10 cellular contexts compared by ENCODE assay signal in the genomic region with DNA sequence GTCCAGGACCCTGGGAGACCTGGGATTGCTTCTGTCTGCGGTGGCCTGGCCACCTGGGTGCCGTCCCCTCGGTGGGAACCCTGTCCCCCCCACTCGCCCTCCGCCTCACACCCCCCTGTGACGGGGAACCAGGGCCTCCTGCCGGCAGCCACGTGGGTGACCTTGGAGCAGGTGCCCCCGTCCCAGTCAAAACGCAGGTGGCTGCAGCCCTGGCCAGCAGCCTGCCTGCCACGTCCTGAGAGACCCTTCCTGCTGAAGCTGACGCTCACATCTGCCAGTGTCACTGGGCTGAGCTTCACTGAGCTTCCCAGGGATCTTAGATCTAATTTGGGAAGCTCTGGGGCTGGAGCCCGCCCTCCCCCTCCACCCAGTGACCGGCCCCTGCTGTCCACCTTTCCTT. TPM values are rescaled to one million over a fixed set of nuclear protein-coding genes. Genes with fewer than 3 reads are reported as not detected.
"Had no signal": no experiment of that assay in that cellular context is flagged by ENCODE, and none has a peak within 500 bp of the region (broad histone marks: within the 10 kb centered on the region; RNA-seq: fewer than 3 reads in every experiment).

No MANE protein-coding gene starts in this region.

RNA-seq across cellular contexts. Expression of a gene that starts 1.6 kb away (rescaled TPM):
- total RNA-seq: activated CD4-positive, alpha-beta memory T cell treated with anti-CD3 and anti-CD28 coated beads, Interleukin-2, amount 10 ng/mL, durations not matched to agents 7 days and 5 days; activated CD4-positive, alpha-beta T cell treated with anti-CD3 and anti-CD28 coated beads for 36 hours; activated CD4-positive, alpha-beta T cell treated with anti-CD3 and anti-CD28 coated beads, Interleukin-2, amount 10 ng/mL, durations not matched to agents 7 days and 5 days; activated CD8-positive, alpha-beta memory T cell treated with anti-CD3 and anti-CD28 coated beads, Interleukin-2, amount 10 ng/mL, durations not matched to agents 7 days and 5 days; activated CD8-positive, alpha-beta T cell treated with anti-CD3 and anti-CD28 coated beads, Interleukin-2, amount 10 ng/mL, durations not matched to agents 7 days and 5 days; activated naive CD8-positive, alpha-beta T cell treated with anti-CD3 and anti-CD28 coated beads, Interleukin-2, amount 10 ng/mL, durations not matched to agents 7 days and 5 days; activated T-helper 2 cell treated with anti-CD3 and anti-CD28 coated beads, Interferon-gamma antibody, Interleukin-2, Interleukin-4, amounts not matched to agents 10 μg/mL and 5 μg/mL and 100 μg/mL, durations not matched to agents 14 hours and 24 hours and 36 hours; ascending aorta; cardiac septum; WTC11 had no signal

RNA-seq across cellular contexts. Expression of a gene that starts 3.3 kb away (rescaled TPM):
- total RNA-seq: activated CD4-positive, alpha-beta memory T cell treated with anti-CD3 and anti-CD28 coated beads, Interleukin-2, amount 10 ng/mL, durations not matched to agents 7 days and 5 days; activated CD4-positive, alpha-beta T cell treated with anti-CD3 and anti-CD28 coated beads for 36 hours; activated CD4-positive, alpha-beta T cell treated with anti-CD3 and anti-CD28 coated beads, Interleukin-2, amount 10 ng/mL, durations not matched to agents 7 days and 5 days; activated CD8-positive, alpha-beta memory T cell treated with anti-CD3 and anti-CD28 coated beads, Interleukin-2, amount 10 ng/mL, durations not matched to agents 7 days and 5 days; activated CD8-positive, alpha-beta T cell treated with anti-CD3 and anti-CD28 coated beads, Interleukin-2, amount 10 ng/mL, durations not matched to agents 7 days and 5 days; activated naive CD8-positive, alpha-beta T cell treated with anti-CD3 and anti-CD28 coated beads, Interleukin-2, amount 10 ng/mL, durations not matched to agents 7 days and 5 days; activated T-helper 2 cell treated with anti-CD3 and anti-CD28 coated beads, Interferon-gamma antibody, Interleukin-2, Interleukin-4, amounts not matched to agents 10 μg/mL and 5 μg/mL and 100 μg/mL, durations not matched to agents 14 hours and 24 hours and 36 hours; ascending aorta had no signal

RNA-seq across cellular contexts. Expression of a gene that starts 13.8 kb away (rescaled TPM):
- total RNA-seq: activated CD4-positive, alpha-beta memory T cell treated with anti-CD3 and anti-CD28 coated beads, Interleukin-2, amount 10 ng/mL, durations not matched to agents 7 days and 5 days; activated CD4-positive, alpha-beta T cell treated with anti-CD3 and anti-CD28 coated beads for 36 hours; activated CD4-positive, alpha-beta T cell treated with anti-CD3 and anti-CD28 coated beads, Interleukin-2, amount 10 ng/mL, durations not matched to agents 7 days and 5 days; activated CD8-positive, alpha-beta memory T cell treated with anti-CD3 and anti-CD28 coated beads, Interleukin-2, amount 10 ng/mL, durations not matched to agents 7 days and 5 days; activated CD8-positive, alpha-beta T cell treated with anti-CD3 and anti-CD28 coated beads, Interleukin-2, amount 10 ng/mL, durations not matched to agents 7 days and 5 days; activated naive CD8-positive, alpha-beta T cell treated with anti-CD3 and anti-CD28 coated beads, Interleukin-2, amount 10 ng/mL, durations not matched to agents 7 days and 5 days; activated T-helper 2 cell treated with anti-CD3 and anti-CD28 coated beads, Interferon-gamma antibody, Interleukin-2, Interleukin-4, amounts not matched to agents 10 μg/mL and 5 μg/mL and 100 μg/mL, durations not matched to agents 14 hours and 24 hours and 36 hours; WTC11 had no signal

RNA-seq across cellular contexts. Expression of a gene that starts 29.2 kb away (rescaled TPM):
- total RNA-seq: activated CD4-positive, alpha-beta memory T cell treated with anti-CD3 and anti-CD28 coated beads, Interleukin-2, amount 10 ng/mL, durations not matched to agents 7 days and 5 days; activated CD4-positive, alpha-beta T cell treated with anti-CD3 and anti-CD28 coated beads for 36 hours; activated CD4-positive, alpha-beta T cell treated with anti-CD3 and anti-CD28 coated beads, Interleukin-2, amount 10 ng/mL, durations not matched to agents 7 days and 5 days; activated CD8-positive, alpha-beta memory T cell treated with anti-CD3 and anti-CD28 coated beads, Interleukin-2, amount 10 ng/mL, durations not matched to agents 7 days and 5 days; activated CD8-positive, alpha-beta T cell treated with anti-CD3 and anti-CD28 coated beads, Interleukin-2, amount 10 ng/mL, durations not matched to agents 7 days and 5 days; activated naive CD8-positive, alpha-beta T cell treated with anti-CD3 and anti-CD28 coated beads, Interleukin-2, amount 10 ng/mL, durations not matched to agents 7 days and 5 days; activated T-helper 2 cell treated with anti-CD3 and anti-CD28 coated beads, Interferon-gamma antibody, Interleukin-2, Interleukin-4, amounts not matched to agents 10 μg/mL and 5 μg/mL and 100 μg/mL, durations not matched to agents 14 hours and 24 hours and 36 hours; cardiac septum had no signal
